ENCODE assay signal across 10 cellular contexts in genomic region chr2:715038-715437, GRCh38.
"Had no signal": no experiment of that assay in that cellular context is flagged by ENCODE, and none has a peak within 500 bp of the region (broad histone marks: within the 10 kb centered on the region; RNA-seq: fewer than 3 reads in every experiment).

No MANE protein-coding gene starts in this region.

- H3K27me3 ChIP-seq: brain microvascular endothelial cell, sigmoid colon, upper lobe of right lung had no signal

- H3K27ac ChIP-seq: brain microvascular endothelial cell, coronary artery, gastrocnemius medialis, heart right ventricle, left lung, sigmoid colon, upper lobe of right lung had no signal

- H3K36me3 ChIP-seq: brain microvascular endothelial cell, gastrocnemius medialis, heart right ventricle, left lung, sigmoid colon, upper lobe of right lung had no signal

- H3K9me3 ChIP-seq: gastrocnemius medialis, heart right ventricle, left lung, sigmoid colon, upper lobe of right lung had no signal

- H3K4me1 ChIP-seq: gastrocnemius medialis, heart right ventricle, left lung, sigmoid colon, upper lobe of right lung had no signal

- H3K4me3 ChIP-seq: coronary artery, gastrocnemius medialis, heart right ventricle, left lung, sigmoid colon, upper lobe of right lung had no signal

- DNase-seq: activated T-cell treated with anti-CD3 and anti-CD28 coated beads, Interleukin-2, amount 50 U/mL, for 24 hours; gastrocnemius medialis; sigmoid colon; stimulated activated CD4-positive, alpha-beta T cell treated with anti-CD3 and anti-CD28 coated beads, Interleukin-4, amount 100 ng/mL, for 4 hours; T1000; upper lobe of right lung had no signal
